ENCODE assay signal across 20 cellular contexts in the genomic region with DNA sequence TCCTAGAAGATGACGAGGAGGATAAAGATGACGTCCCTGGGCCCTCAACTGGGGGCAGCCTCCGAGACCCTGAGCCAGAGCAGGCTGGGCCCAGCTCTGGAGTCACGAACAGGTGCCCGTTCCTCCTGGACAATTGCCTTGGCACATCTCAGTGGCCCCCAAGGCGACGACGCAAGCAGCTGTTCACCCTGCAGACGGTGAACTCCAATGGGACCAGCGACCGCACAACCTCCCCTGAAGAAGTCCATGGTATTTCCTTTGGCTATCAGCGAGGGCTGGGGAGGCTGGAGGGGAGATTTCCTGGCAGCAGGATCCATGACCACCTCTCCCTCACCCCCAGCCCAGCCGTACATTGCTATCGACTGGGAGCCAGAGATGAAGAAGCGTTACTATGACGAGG. TPM values are rescaled to one million over a fixed set of nuclear protein-coding genes. Genes with fewer than 3 reads are reported as not detected.
DNase-seq lines count a peak whose midpoint lies in the region; ATAC-seq and TF ChIP-seq lines count a peak whose summit lies in the region.
"Had no signal": no experiment of that assay in that cellular context is flagged by ENCODE, and none has a peak within 500 bp of the region (broad histone marks: within the 10 kb centered on the region; RNA-seq: fewer than 3 reads in every experiment).

No MANE protein-coding gene starts in this region.

- H3K36me3 ChIP-seq in Panc1 (ENCODE audit: control insufficient read depth, insufficient read depth, low read length) (no peaks in the 10 kb centered on the region; the same call in none of the 2 replicates), SJCRH30 (no peaks in the 10 kb centered on the region), sigmoid colon (peaks cover 0 to 61% (median 7%) of the 10 kb centered on the region in 4 donors)
- H3K36me3 ChIP-seq: BE2C had no signal

- TF ChIP-seq CTCF in Panc1 (IDR thresholded peaks at IDR 0.05) (no peak), glutamatergic neuron (IDR thresholded peaks at IDR 0.05; ENCODE audit: partially characterized antibody, unreplicated experiment) (no peak), sigmoid colon (IDR thresholded peaks at IDR 0.05) (no peak)

- no peak for DNase-seq in Panc1 (ENCODE audit: low read depth, low spot score)
- peak; percentile 13 to 36 for DNase-seq in SJCRH30
- DNase-seq in glutamatergic neuron, result no peak
- peak; percentile 55 for DNase-seq in sigmoid colon
- no peak for DNase-seq in NK-92 (lab: John Stamatoyannopoulos, UW; ENCODE audit: unreplicated experiment)
- DNase-seq: ACHN; BE2C; C1 segment of cervical spinal cord; CD4-positive, CD25-positive, alpha-beta regulatory T cell; CD8-positive, alpha-beta memory T cell; COR-L47; DMS53; DND-41; EL; GM23248 had no signal

- H3K4me1 Mint-ChIP-seq in glutamatergic neuron (ENCODE audit: low read depth, unreplicated experiment), result peaks cover 17% of the 10 kb centered on the region
- H3K4me1 Mint-ChIP-seq: IgD-negative memory B cell had no signal

- H3K27ac Mint-ChIP-seq in glutamatergic neuron (ENCODE audit: unreplicated experiment), result peak overlapping the region; percentile 66
- H3K27ac Mint-ChIP-seq: CD4-positive, CD25-positive, alpha-beta regulatory T cell; IgD-negative memory B cell had no signal

- TF ChIP-seq POLR2A in sigmoid colon (IDR thresholded peaks at IDR 0.05), result no peak
- no peak for TF ChIP-seq POLR2A in GM18505 (IDR thresholded peaks at IDR 0.05; ENCODE audit: borderline replicate concordance, extremely low read depth, insufficient read depth, insufficient read length)

- CTCF ChIA-PET in Panc1 (lab: Charles Lee), result no interaction called here

- H3K27me3 Mint-ChIP-seq in glutamatergic neuron (ENCODE audit: unreplicated experiment), result peaks cover 8% of the 10 kb centered on the region
- H3K27me3 Mint-ChIP-seq: CD4-positive, CD25-positive, alpha-beta regulatory T cell; IgD-negative memory B cell had no signal

- in situ Hi-C loops in Panc1 (cut with HindIII; ENCODE audit: low pct_unique_long_range_greater_than_20kb, low sequenced_read_pairs), result no loop called here

- no peak overlapping the region for H3K4me3 ChIP-seq in Panc1 (ENCODE audit: low read depth in 2 of 2, low read length in 2 of 2)
- no peak overlapping the region for H3K4me3 ChIP-seq in SJCRH30
- H3K4me3 ChIP-seq in sigmoid colon, result no peak overlapping the region
- H3K4me3 ChIP-seq: GM12878, GM23248, HAP-1 had no signal

- peaks cover 4% of the 10 kb centered on the region for H3K36me3 Mint-ChIP-seq in glutamatergic neuron (ENCODE audit: unreplicated experiment)

- H3K4me3 Mint-ChIP-seq in glutamatergic neuron (ENCODE audit: unreplicated experiment), result no peak overlapping the region
- H3K4me3 Mint-ChIP-seq: CD4-positive, CD25-positive, alpha-beta regulatory T cell; CD8-positive, alpha-beta memory T cell; IgD-negative memory B cell had no signal

- H3K9me3 ChIP-seq in Panc1 (ENCODE audit: control insufficient read depth, insufficient read depth, low read depth, low read length) (no peaks in the 10 kb centered on the region), SJCRH30 (replicated peaks) (no peaks in the 10 kb centered on the region), sigmoid colon (no peaks in the 10 kb centered on the region)
- H3K9me3 ChIP-seq: BE2C, HAP-1 had no signal

- H3K9me3 Mint-ChIP-seq in glutamatergic neuron (ENCODE audit: unreplicated experiment), result peaks cover 6% of the 10 kb centered on the region
- H3K9me3 Mint-ChIP-seq: CD4-positive, CD25-positive, alpha-beta regulatory T cell; CD8-positive, alpha-beta memory T cell; IgD-negative memory B cell had no signal

- 96 to 97% methylated on average over 16 of the region's 16 CpGs for WGBS in sigmoid colon, 2 donors

- ATAC-seq in Panc1 (no peak), GM18505 (IDR thresholded peaks at IDR 0.05; ENCODE audit: unreplicated experiment) (no peak)
- ATAC-seq: GM12878, HepG2 had no signal

- intact Hi-C loops in Panc1 (cut with micrococcal nuclease; ENCODE audit: unreplicated experiment) (no loop called here), sigmoid colon (cut with DNase I) (no loop called here)

- H3K27ac ChIP-seq in Panc1 (ENCODE audit: low read length), result no peak overlapping the region
- H3K27ac ChIP-seq in SJCRH30, result no peak overlapping the region
- H3K27ac ChIP-seq in sigmoid colon, result no peak overlapping the region
- H3K27ac ChIP-seq: GM23248 had no signal

- POLR2A ChIA-PET in Panc1 (lab: Charles Lee), result interaction anchor here (0.6 kb wide), 2 partner anchors 58 to 112 kb away, joined by 3 to 4 read pairs; no protein-coding TSS in a partner anchor

- no peaks in the 10 kb centered on the region for H3K4me1 ChIP-seq in Panc1 (ENCODE audit: control insufficient read depth, insufficient read depth, low read length)
- H3K4me1 ChIP-seq in SJCRH30, result no peaks in the 10 kb centered on the region
- H3K4me1 ChIP-seq in sigmoid colon, result no peaks in the 10 kb centered on the region
- H3K4me1 ChIP-seq: BE2C, HAP-1 had no signal

- no peak for TF ChIP-seq EP300 in sigmoid colon (IDR thresholded peaks at IDR 0.05)

- TSS peak; percentile 10 for BruUV-seq in Panc1 (replicated peaks; lab: Mats Ljungman, UMichigan)

- H3K27me3 ChIP-seq in Panc1 (ENCODE audit: control insufficient read depth, insufficient read depth, low read length) (no peaks in the 10 kb centered on the region), SJCRH30 (no peaks in the 10 kb centered on the region), sigmoid colon (no peaks in the 10 kb centered on the region)
- H3K27me3 ChIP-seq: BE2C had no signal

RNA-seq across cellular contexts. Expression of a gene that starts 11.9 kb away (rescaled TPM):
- total RNA-seq in Panc1 (2021; ENCODE audit: unreplicated experiment) (82.4 TPM), glutamatergic neuron (ENCODE audit: unreplicated experiment) (190 TPM), sigmoid colon (10 to 100 TPM; 18.9 to 37.7 (median 35.3) TPM)
- polyA plus RNA-seq in Panc1 (2012; ENCODE audit: insufficient read length), result 105 TPM
- 51.0 and 53.4 TPM in 2 replicates for total RNA-seq in SJCRH30 (2014; rRNA removed; shearing (Covaris generic))
- polyA plus RNA-seq in sigmoid colon, result 10 to 100 TPM in 1 of 3 donors, 1 to 10 TPM in 2; 4.9 to 21.8 (median 6.6) TPM

RNA-seq across cellular contexts. Expression of a gene that starts 26.2 kb away (rescaled TPM):
- total RNA-seq in Panc1 (2021; ENCODE audit: unreplicated experiment) (134 TPM), glutamatergic neuron (ENCODE audit: unreplicated experiment) (181 TPM), sigmoid colon (10 to 100 TPM; 43.8 to 55.9 (median 45.6) TPM)
- polyA plus RNA-seq in Panc1 (2012; ENCODE audit: insufficient read length), result 135 TPM
- 68.5 and 71.8 TPM in 2 replicates for total RNA-seq in SJCRH30 (2014; rRNA removed; shearing (Covaris generic))
- polyA plus RNA-seq in sigmoid colon, result 10 to 100 TPM; 35.4 to 64.6 (median 46.5) TPM

RNA-seq across cellular contexts. Expression of a gene that starts 51.0 kb away (rescaled TPM):
- total RNA-seq in Panc1 (2021; ENCODE audit: unreplicated experiment) (302 TPM), glutamatergic neuron (ENCODE audit: unreplicated experiment) (503 TPM), sigmoid colon (100 to 1,000 TPM in 1 of 4 donors, 10 to 100 TPM in 3; 74.9 to 112 (median 80.7) TPM)
- 333 TPM for polyA plus RNA-seq in Panc1 (2012; ENCODE audit: insufficient read length)
- total RNA-seq in SJCRH30 (2014; rRNA removed; shearing (Covaris generic)), result 152 and 158 TPM in 2 replicates
- polyA plus RNA-seq in sigmoid colon, result 100 to 1,000 TPM in 1 of 3 donors, 10 to 100 TPM in 2; 72.7 to 126 (median 84.2) TPM

Comparison
In these comparisons a context has a peak if more than half of its experiments do, and no peak if none do; other contexts are left out.
1. DNase-seq: peak in SJCRH30 (2 of 2) and sigmoid colon (single experiment); none in Panc1 (single experiment), glutamatergic neuron (single experiment) and NK-92 (single experiment).